ENCODE assay signal across 24 cellular contexts in genomic region chr4:20645231-20645630, GRCh38.
"Had no signal": no experiment of that assay in that cellular context is flagged by ENCODE, and none has a peak within 500 bp of the region (broad histone marks: within the 10 kb centered on the region; RNA-seq: fewer than 3 reads in every experiment).

No MANE protein-coding gene starts in this region.

- H3K36me3 ChIP-seq: esophagus squamous epithelium, gastrocnemius medialis, neutrophil, pancreas, right lobe of liver, thoracic aorta, tibial nerve, upper lobe of left lung had no signal

- H3K4me1 ChIP-seq: esophagus squamous epithelium, gastrocnemius medialis, pancreas, tibial nerve, upper lobe of left lung had no signal

- FAIRE-seq: endothelial cell of umbilical vein, keratinocyte, pancreas, small intestine, urothelium cell line had no signal

- H3K4me3 ChIP-seq: coronary artery, esophagus squamous epithelium, gastrocnemius medialis, lung, mucosa of descending colon, pancreas, right lobe of liver, thoracic aorta, tibial nerve, upper lobe of left lung had no signal

- H3K9me3 ChIP-seq: esophagus squamous epithelium, gastrocnemius medialis, mucosa of descending colon, neutrophil, pancreas, right lobe of liver, thoracic aorta, tibial nerve, upper lobe of left lung had no signal

- DNase-seq: dermis blood vessel endothelial cell; effector memory CD4-positive, alpha-beta T cell; erythroblast; esophagus squamous epithelium; gastrocnemius medialis; head of caudate nucleus; mesenchymal stem cell; mucosa of descending colon; naive B cell; pancreas; right lobe of liver; small intestine; stimulated activated CD4-positive, alpha-beta T cell treated with anti-CD3 and anti-CD28 coated beads, Interleukin-15, amount 100 ng/mL, for 24 hours; stimulated activated CD4-positive, alpha-beta T cell treated with anti-CD3 and anti-CD28 coated beads, Interleukin-2, amount 100 ng/mL, for 48 hours; stimulated activated naive B cell treated with anti-CD40 and anti-IgM and Interleukin-4, amounts not matched to agents 10 μg/mL and 1 μg/mL and 100 μg/mL, for 72 hours; upper lobe of left lung had no signal

- H3K27ac ChIP-seq: coronary artery, esophagus squamous epithelium, gastrocnemius medialis, neutrophil, pancreas, thoracic aorta, tibial nerve, upper lobe of left lung had no signal

- H3K27me3 ChIP-seq: esophagus squamous epithelium, gastrocnemius medialis, pancreas, right lobe of liver, tibial nerve, upper lobe of left lung had no signal
